Comparison of ENCODE assay signal across 8 cellular contexts in the genomic region with DNA sequence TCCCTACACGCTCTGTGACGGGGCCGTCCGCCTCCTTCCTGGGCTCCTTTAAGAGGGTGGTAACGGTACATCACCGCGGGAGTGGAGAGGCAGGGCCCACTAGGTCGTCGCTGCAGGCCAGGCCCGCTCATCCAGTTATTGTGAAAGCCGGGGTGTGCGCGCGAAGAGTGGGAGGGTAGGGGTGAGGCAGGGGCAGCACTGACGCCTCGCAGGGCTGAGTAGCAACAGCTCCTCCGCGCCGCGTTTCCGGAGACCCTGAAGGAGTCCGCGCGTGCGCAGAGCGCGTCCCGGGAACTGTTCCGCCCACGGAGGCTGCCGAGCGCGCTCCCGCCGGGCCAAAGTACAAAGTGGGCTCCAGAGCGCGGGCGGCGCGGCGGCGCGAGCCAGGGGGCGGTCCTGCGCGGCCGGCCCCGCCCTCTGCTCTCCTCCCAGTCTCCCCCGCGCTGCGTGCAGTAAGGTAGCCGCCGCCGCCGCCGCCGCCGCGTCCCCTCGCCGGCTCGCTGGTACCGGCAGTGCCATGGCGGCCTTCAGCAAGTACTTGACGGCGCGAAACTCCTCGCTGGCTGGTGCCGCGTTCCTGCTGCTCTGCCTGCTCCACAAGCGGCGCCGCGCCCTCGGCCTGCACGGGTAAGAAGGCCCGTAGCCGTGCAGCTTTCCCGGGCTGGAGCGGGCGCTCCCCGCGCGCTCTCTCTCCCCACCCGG. TPM values are rescaled to one million over a fixed set of nuclear protein-coding genes. Genes with fewer than 3 reads are reported as not detected.
DNase-seq lines count a peak whose midpoint lies in the region; ATAC-seq and TF ChIP-seq lines count a peak whose summit lies in the region.

Gene ABCD3, plus strand, starts transcription at position 428 of the 702 bp plus-strand sequence. Its CDS starts 90 bp downstream, at position 518.

- TF ChIP-seq CTCF in HFFc6 (IDR thresholded peaks at IDR 0.05) (no peak; the same call in 1 of the 2 replicates), NB4 (IDR thresholded peaks at IDR 0.05; ENCODE audit: low read depth, low read length) (no peak), gastroesophageal sphincter (IDR thresholded peaks at IDR 0.05) (peak in 1 of 4 experiments; percentile 31)

- H3K4me1 ChIP-seq in gastroesophageal sphincter, result peaks cover 4 to 54% (median 9%) of the 10 kb centered on the region in 3 donors

- no peaks in the 10 kb centered on the region for H3K36me3 ChIP-seq in gastroesophageal sphincter

- no peak for TF ChIP-seq EP300 in gastroesophageal sphincter (IDR thresholded peaks at IDR 0.05)

- H3K36me3 Mint-ChIP-seq in HFFc6 (ENCODE audit: low read depth), result no peaks in the 10 kb centered on the region
- no peaks in the 10 kb centered on the region for H3K36me3 Mint-ChIP-seq in activated naive CD4-positive, alpha-beta T cell treated with anti-CD3 and anti-CD28 coated beads for 36 hours (ENCODE audit: low read depth)

- H3K9me3 Mint-ChIP-seq in HFFc6, result no peaks in the 10 kb centered on the region
- H3K9me3 Mint-ChIP-seq in activated naive CD4-positive, alpha-beta T cell treated with anti-CD3 and anti-CD28 coated beads for 36 hours, result no peaks in the 10 kb centered on the region

- H3K27me3 Mint-ChIP-seq in HFFc6 (ENCODE audit: insufficient read depth), result no peaks in the 10 kb centered on the region; the same call in 1 of the 2 replicates
- no peaks in the 10 kb centered on the region for H3K27me3 Mint-ChIP-seq in activated naive CD4-positive, alpha-beta T cell treated with anti-CD3 and anti-CD28 coated beads for 36 hours (ENCODE audit: low read depth)

- peak within 1 kb of the TSS; percentile 84 for H3K4me3 ChIP-seq in NB4 (ENCODE audit: low read depth, low read length)
- H3K4me3 ChIP-seq in gastroesophageal sphincter, result peak within 1 kb of the TSS; percentile 51 to 84

- WGBS in gastroesophageal sphincter (ENCODE audit: low coverage in 1 of 2), 2 donors, result 17% methylated on average over 1 of the region's 85 CpGs; no CpG with 5 or more reads in 1 of the 2 donors

- no peaks in the 10 kb centered on the region for H3K9me3 ChIP-seq in gastroesophageal sphincter

- CTCF ChIA-PET in activated naive CD4-positive, alpha-beta T cell treated with anti-CD3 and anti-CD28 coated beads for 36 hours (lab: Charles Lee), result no interaction called here

- peak; percentile 96 for DNase-seq in GM04504 (ENCODE audit: low read depth)
- DNase-seq in HFFc6, result peak; percentile 96
- peak; percentile 96 for DNase-seq in NB4 (ENCODE audit: low read depth)
- DNase-seq in SK-N-DZ (ENCODE audit: low spot score), result peak; percentile 95
- peak; percentile 94 for DNase-seq in activated naive CD4-positive, alpha-beta T cell treated with anti-CD3 and anti-CD28 coated beads for 36 hours
- peak; percentile 82 for DNase-seq in non-pigmented ciliary epithelial cell (ENCODE audit: low read depth)
- DNase-seq in substantia nigra (lab: John Stamatoyannopoulos, UW), result peak; percentile 74 to 98 (median 93)

- peak within 1 kb of the TSS; percentile 91 to 94 (median 91) for H3K27ac ChIP-seq in gastroesophageal sphincter
- peak within 1 kb of the TSS; percentile 97 for H3K27ac ChIP-seq in substantia nigra (ENCODE audit: low read depth, low read length, poor library complexity, severe bottlenecking)

- H3K4me3 Mint-ChIP-seq in HFFc6, result no peak within 1 kb of the TSS; the same call in 1 of the 2 replicates
- no peak within 1 kb of the TSS for H3K4me3 Mint-ChIP-seq in activated naive CD4-positive, alpha-beta T cell treated with anti-CD3 and anti-CD28 coated beads for 36 hours

- ATAC-seq in gastroesophageal sphincter, result peak; percentile 96

- no peaks in the 10 kb centered on the region for H3K27me3 ChIP-seq in gastroesophageal sphincter

- TF ChIP-seq POLR2A in NB4 (IDR thresholded peaks at IDR 0.05; ENCODE audit: extremely low read depth, insufficient read length) (peak; percentile 63), gastroesophageal sphincter (IDR thresholded peaks at IDR 0.05) (peak; percentile 65 to 68)

- H3K4me1 Mint-ChIP-seq in HFFc6 (ENCODE audit: low read depth), result peaks cover 43% of the 10 kb centered on the region
- H3K4me1 Mint-ChIP-seq in activated naive CD4-positive, alpha-beta T cell treated with anti-CD3 and anti-CD28 coated beads for 36 hours (ENCODE audit: low read depth), result peaks cover 35% of the 10 kb centered on the region

- intact Hi-C loops in activated naive CD4-positive, alpha-beta T cell treated with anti-CD3 and anti-CD28 coated beads for 36 hours (cut with micrococcal nuclease), result loop anchor here (1.0 to 10.0 kb wide), 11 partner anchors 23 to 1073 kb away; partner anchors contain the start of genes ALG14, ARHGAP29, DR1 and FNBP1L

- H3K27ac Mint-ChIP-seq in HFFc6, result peak within 1 kb of the TSS; percentile 80
- peak within 1 kb of the TSS; percentile 43 for H3K27ac Mint-ChIP-seq in activated naive CD4-positive, alpha-beta T cell treated with anti-CD3 and anti-CD28 coated beads for 36 hours

RNA-seq across cellular contexts. Expression of gene ABCD3, which starts in this region (rescaled TPM):
- total RNA-seq in HFFc6 (2021; fragmentation: NEBNext Ultra II Directional; extraction: Animal tissue kit (Norgen Biotek cat#: 25700)), result 10 to 100 TPM; 43.2 to 49.0 (median 46.3) TPM
- polyA plus RNA-seq in SK-N-DZ (2014; cell fraction: cytosol; rRNA removed), result 26.5 and 27.6 TPM in 2 replicates
- polyA plus RNA-seq in SK-N-DZ (2014; cell fraction: nucleus; rRNA removed), result 17.6 and 17.8 TPM in 2 replicates
- total RNA-seq in activated naive CD4-positive, alpha-beta T cell treated with anti-CD3 and anti-CD28 coated beads for 36 hours, result 10 to 100 TPM; 29.2 to 30.8 TPM
- total RNA-seq in gastroesophageal sphincter, result 10 to 100 TPM; 26.8 to 60.2 (median 33.8) TPM

Comparison
In these comparisons a context has a peak if more than half of its experiments do, and no peak if none do; other contexts are left out.
1. Peak in every context shown above with its lines: DNase-seq, ATAC-seq, H3K4me3 ChIP-seq and H3K27ac ChIP-seq.